Comparison of ENCODE assay signal across 20 cellular contexts in genomic region chr11:12006552-12007229, GRCh38. TPM values are rescaled to one million over a fixed set of nuclear protein-coding genes. Genes with fewer than 3 reads are reported as not detected.
A peak's percentile ranks its signal among the peaks of the same experiment; 100 is the strongest.
DNase-seq lines count a peak whose midpoint lies in the region; ATAC-seq, FAIRE-seq and TF ChIP-seq lines count a peak whose summit lies in the region.
"Had no signal": no experiment of that assay in that cellular context is flagged by ENCODE, and none has a peak within 500 bp of the region (broad histone marks: within the 10 kb centered on the region; RNA-seq: fewer than 3 reads in every experiment).

No MANE protein-coding gene starts in this region.

- H3K79me2 ChIP-seq in astrocyte (ENCODE audit: insufficient read depth, low read length), result peaks cover 51% of the 10 kb centered on the region

- 93 to 97% (median 95%) methylated on average over 7 of the region's 7 CpGs for WGBS in stomach, 5 donors

- peak overlapping the region; percentile 93 for H3K4me2 ChIP-seq in astrocyte (ENCODE audit: low read length)
- H3K4me2 ChIP-seq: PC-9 had no signal

- H3K9ac ChIP-seq in astrocyte (ENCODE audit: low read length), result no peak overlapping the region

- ATAC-seq in activated CD8-positive, alpha-beta memory T cell treated with anti-CD3 and anti-CD28 coated beads, Interleukin-2, amount 10 ng/mL, durations not matched to agents 7 days and 5 days, result no peak
- ATAC-seq in HG03457 (IDR thresholded peaks at IDR 0.05; ENCODE audit: unreplicated experiment) (no peak), HG03175 (IDR thresholded peaks at IDR 0.05; ENCODE audit: unreplicated experiment) (no peak)
- ATAC-seq: left lobe of liver had no signal

- TF ChIP-seq CTCF in HFF-Myc (IDR thresholded peaks at IDR 0.05; ENCODE audit: low read depth, low read length, missing control alignments), result no peak
- TF ChIP-seq CTCF in astrocyte (IDR thresholded peaks at IDR 0.05; ENCODE audit: insufficient read depth, low read depth, low read length), result no peak
- no peak for TF ChIP-seq CTCF in fibroblast of pulmonary artery (IDR thresholded peaks at IDR 0.05; ENCODE audit: low read length, missing control alignments)
- no peak for TF ChIP-seq CTCF in stomach (IDR thresholded peaks at IDR 0.05)

- H3K9me3 Mint-ChIP-seq in astrocyte (ENCODE audit: unreplicated experiment), result no peaks in the 10 kb centered on the region
- no peaks in the 10 kb centered on the region for H3K9me3 Mint-ChIP-seq in activated CD8-positive, alpha-beta memory T cell treated with anti-CD3 and anti-CD28 coated beads, Interleukin-2, amount 10 ng/mL, durations not matched to agents 7 days and 5 days (ENCODE audit: low read depth)
- H3K9me3 Mint-ChIP-seq: activated B cell treated with CpG ODN at 0.5 μM for 24 hours had no signal

- DNase-seq in HFF-Myc (ENCODE audit: extremely low read depth, low read depth) (no peak), astrocyte (ENCODE audit: low read depth) (no peak), fibroblast of pulmonary artery (ENCODE audit: low read depth) (no peak), stomach (no peak), cortex of kidney (lab: John Stamatoyannopoulos, UW) (no peak)
- no peak for DNase-seq in activated CD8-positive, alpha-beta memory T cell treated with anti-CD3 and anti-CD28 coated beads, Interleukin-2, amount 10 ng/mL, durations not matched to agents 7 days and 5 days
- DNase-seq: activated B cell treated with CpG ODN at 0.5 μM for 24 hours; activated naive CD4-positive, alpha-beta T cell treated with anti-CD3 and anti-CD28 coated beads, Interleukin-2, amount 50 U/mL, for 16 hours; naive B cell; NCI-H2029 treated with DMSO at 0.1 percent for 48 hours; NCI-H524; PC-9; psoas muscle; trophoblast cell had no signal

- H3K27ac ChIP-seq in astrocyte (ENCODE audit: low read depth, low read length) (no peak overlapping the region), stomach (peak overlapping the region in 4 of 5 donors; percentile 1 to 78 (median 74))
- H3K27ac ChIP-seq: cardiac muscle cell, PC-9, psoas muscle had no signal

- H3K27ac Mint-ChIP-seq in astrocyte (ENCODE audit: unreplicated experiment), result no peak overlapping the region
- H3K27ac Mint-ChIP-seq in activated CD8-positive, alpha-beta memory T cell treated with anti-CD3 and anti-CD28 coated beads, Interleukin-2, amount 10 ng/mL, durations not matched to agents 7 days and 5 days, result no peak overlapping the region
- H3K27ac Mint-ChIP-seq: activated B cell treated with CpG ODN at 0.5 μM for 24 hours, B cell, naive B cell had no signal

- H2AFZ ChIP-seq in astrocyte (ENCODE audit: low read depth, low read length), result no peak overlapping the region
- H2AFZ ChIP-seq: PC-9 had no signal

- intact Hi-C loops in stomach (cut with DNase I; ENCODE audit: low total_unique reads), result no loop called here

- H3K27me3 Mint-ChIP-seq in astrocyte (ENCODE audit: low read depth, unreplicated experiment), result no peaks in the 10 kb centered on the region
- H3K27me3 Mint-ChIP-seq in activated CD8-positive, alpha-beta memory T cell treated with anti-CD3 and anti-CD28 coated beads, Interleukin-2, amount 10 ng/mL, durations not matched to agents 7 days and 5 days, result peaks cover 86% of the 10 kb centered on the region

- H3K4me3 ChIP-seq in HFF-Myc (replicated peaks; ENCODE audit: low read depth, low read length), result peak overlapping the region; percentile 64
- peak overlapping the region; percentile 72 for H3K4me3 ChIP-seq in astrocyte (ENCODE audit: insufficient read depth, low read depth, low read length)
- peak overlapping the region; percentile 10 for H3K4me3 ChIP-seq in fibroblast of pulmonary artery (replicated peaks; ENCODE audit: low read depth, low read length)
- H3K4me3 ChIP-seq in stomach, result peak overlapping the region in 2 of 4 donors; percentile 73 to 76
- H3K4me3 ChIP-seq: PC-9, psoas muscle had no signal

- H3K27me3 ChIP-seq in astrocyte (ENCODE audit: insufficient read depth, low read length) (no peaks in the 10 kb centered on the region), stomach (peaks cover 0 to 34% (median 24%) of the 10 kb centered on the region in 3 donors)

- peaks cover 23% of the 10 kb centered on the region for H3K4me1 Mint-ChIP-seq in astrocyte (ENCODE audit: low read depth, unreplicated experiment)
- peaks cover 5% of the 10 kb centered on the region for H3K4me1 Mint-ChIP-seq in activated CD8-positive, alpha-beta memory T cell treated with anti-CD3 and anti-CD28 coated beads, Interleukin-2, amount 10 ng/mL, durations not matched to agents 7 days and 5 days

- H3K36me3 ChIP-seq in astrocyte (ENCODE audit: insufficient read depth, low read length) (peaks cover 8% of the 10 kb centered on the region), stomach (peaks cover 0 to 4% (median under 1%) of the 10 kb centered on the region in 4 donors)

- no peak for FAIRE-seq in astrocyte (lab: Jason Lieb, UNC)
- FAIRE-seq: endothelial cell of umbilical vein had no signal

- H3K9me3 ChIP-seq in astrocyte (ENCODE audit: insufficient read depth, low read depth, low read length) (no peaks in the 10 kb centered on the region), stomach (no peaks in the 10 kb centered on the region)
- H3K9me3 ChIP-seq: psoas muscle had no signal

- H3K4me1 ChIP-seq in astrocyte (ENCODE audit: insufficient read depth, low read length) (peaks cover 39% of the 10 kb centered on the region), stomach (peaks cover 16 to 51% (median 29%) of the 10 kb centered on the region in 4 donors)

- no peak for TF ChIP-seq EP300 in stomach (IDR thresholded peaks at IDR 0.05)

- no peak for TF ChIP-seq POLR2A in stomach (IDR thresholded peaks at IDR 0.05)

- CTCF ChIA-PET in activated CD8-positive, alpha-beta memory T cell treated with anti-CD3 and anti-CD28 coated beads, Interleukin-2, amount 10 ng/mL, durations not matched to agents 7 days and 5 days (lab: Charles Lee), result interaction anchor here (1.1 kb wide), 1 partner anchor 40 kb away, joined by 3 read pairs; no protein-coding TSS in a partner anchor

- peak overlapping the region; percentile 92 for H3K4me3 Mint-ChIP-seq in astrocyte (ENCODE audit: unreplicated experiment)
- no peak overlapping the region for H3K4me3 Mint-ChIP-seq in activated CD8-positive, alpha-beta memory T cell treated with anti-CD3 and anti-CD28 coated beads, Interleukin-2, amount 10 ng/mL, durations not matched to agents 7 days and 5 days
- H3K4me3 Mint-ChIP-seq: activated B cell treated with CpG ODN at 0.5 μM for 24 hours, B cell had no signal

- peaks cover 22% of the 10 kb centered on the region for H3K36me3 Mint-ChIP-seq in astrocyte (ENCODE audit: low read depth, unreplicated experiment)
- no peaks in the 10 kb centered on the region for H3K36me3 Mint-ChIP-seq in activated CD8-positive, alpha-beta memory T cell treated with anti-CD3 and anti-CD28 coated beads, Interleukin-2, amount 10 ng/mL, durations not matched to agents 7 days and 5 days
- H3K36me3 Mint-ChIP-seq: naive B cell had no signal

- peaks cover 43% of the 10 kb centered on the region for H4K20me1 ChIP-seq in astrocyte (ENCODE audit: insufficient read depth, low read length)

RNA-seq across cellular contexts. Expression of gene DKK3, which starts 1.7 kb away (rescaled TPM):
- total RNA-seq in astrocyte, result 307 and 328 TPM in 2 replicates
- 10 to 100 TPM; 35.0 to 63.8 (median 54.7) TPM for total RNA-seq in stomach
- 10 to 100 TPM; 21.8 to 36.7 (median 29.6) TPM for polyA plus RNA-seq in stomach
- not detected for total RNA-seq in activated CD8-positive, alpha-beta memory T cell treated with anti-CD3 and anti-CD28 coated beads, Interleukin-2, amount 10 ng/mL, durations not matched to agents 7 days and 5 days
- total RNA-seq: activated B cell treated with CpG ODN at 0.5 μM for 24 hours, B cell had no signal

Comparison
In these comparisons a context has a peak if more than half of its experiments do, and no peak if none do; other contexts are left out.
1. RNA of gene DKK3, which starts 1.7 kb away (total RNA-seq): 307 to 328 TPM in astrocyte and 35.0 to 63.8 TPM in stomach; not detected in activated CD8-positive, alpha-beta memory T cell treated with anti-CD3 and anti-CD28 coated beads, Interleukin-2, amount 10 ng/mL, durations not matched to agents 7 days and 5 days; every median in the first group is over 10 times any median in the second.